In genomic region chr10:106925187-106925586, GRCh38 we compare ENCODE assay signal across 20 cellular contexts.
A peak's percentile ranks its signal among the peaks of the same experiment; 100 is the strongest.
DNase-seq lines count a peak whose midpoint lies in the region; ATAC-seq and TF ChIP-seq lines count a peak whose summit lies in the region.
"Had no signal": no experiment of that assay in that cellular context is flagged by ENCODE, and none has a peak within 500 bp of the region (broad histone marks: within the 10 kb centered on the region; RNA-seq: fewer than 3 reads in every experiment).

No MANE protein-coding gene starts in this region.

- TF ChIP-seq CTCF in GM23338 (conservative IDR thresholded peaks at IDR 0.05; ENCODE audit: low read depth in 2 of 2) (no peak), SK-N-SH (IDR thresholded peaks at IDR 0.05) (no peak)

- H3K9ac ChIP-seq in SK-N-SH (no peak overlapping the region), neuronal stem cell (ENCODE audit: low read depth, low read length, poor library complexity) (peak overlapping the region; percentile 22)
- H3K9ac ChIP-seq: BLaER1 had no signal

- no peak overlapping the region for H3K27ac ChIP-seq in GM23338 (ENCODE audit: low read depth)
- H3K27ac ChIP-seq in SK-N-SH (ENCODE audit: low read depth in 2 of 2, low read length in 1 of 2) = no peak overlapping the region; a peak in 1 of 4 replicates
- peak overlapping the region; percentile 59 for H3K27ac ChIP-seq in ectodermal cell (ENCODE audit: insufficient read depth, low read depth, low read length, poor library complexity, severe bottlenecking)
- H3K27ac ChIP-seq in neuronal stem cell (replicated peaks; ENCODE audit: low read length) = no peak overlapping the region
- H3K27ac ChIP-seq in substantia nigra (ENCODE audit: low read depth, low read length, poor library complexity, severe bottlenecking) = no peak overlapping the region
- H3K27ac ChIP-seq: BLaER1, HL-60 had no signal

- POLR2A ChIA-PET in SK-N-SH (lab: Yijun Ruan, JAX) = no interaction called here

- no peak overlapping the region for H2BK5ac ChIP-seq in neuronal stem cell (ENCODE audit: low read length)

- H2BK15ac ChIP-seq in neuronal stem cell (ENCODE audit: low read length) = no peak overlapping the region

- H3K4me1 ChIP-seq in GM23338 (ENCODE audit: insufficient read depth) (peaks cover 13% of the 10 kb centered on the region), SK-N-SH (ENCODE audit: control insufficient read depth in 1 of 2, insufficient read depth in 2 of 2, low read depth in 1 of 2, low read length in 1 of 2) (peaks cover 0 to 12% of the 10 kb centered on the region in 2 experiments; a peak in 2 of 4 replicates), ectodermal cell (ENCODE audit: control insufficient read depth, insufficient read depth, low read length) (peaks cover 21% of the 10 kb centered on the region), neuronal stem cell (ENCODE audit: control insufficient read depth in 2 of 2, insufficient read depth in 1 of 2, low read depth in 1 of 2, low read length in 2 of 2) (peaks cover 0 to 11% of the 10 kb centered on the region in 2 donors)

- H3K4ac ChIP-seq in neuronal stem cell (ENCODE audit: low read length) = no peak overlapping the region

- no peaks in the 10 kb centered on the region; the same call in none of the 2 replicates for H4K20me1 ChIP-seq in GM23338 (replicated peaks; ENCODE audit: insufficient read depth)
- H4K20me1 ChIP-seq in SK-N-SH (ENCODE audit: insufficient read depth) = no peaks in the 10 kb centered on the region
- H4K20me1 ChIP-seq: BLaER1 had no signal

- no peaks in the 10 kb centered on the region for H3K9me3 Mint-ChIP-seq in GM23338

- no peak overlapping the region for H2AK5ac ChIP-seq in neuronal stem cell (ENCODE audit: low read depth, low read length)

- H3K14ac ChIP-seq in neuronal stem cell (ENCODE audit: low read length) = no peak overlapping the region

- 0 out of 2 replicates have a peak, but pooled peaks have one; percentile 1 for TF ChIP-seq RAD21 in SK-N-SH (IDR thresholded peaks at IDR 0.05; ENCODE audit: low read length)

- peaks cover 18% of the 10 kb centered on the region for H3K27me3 Mint-ChIP-seq in GM23338 (ENCODE audit: insufficient read depth, low read depth, poor library complexity)
- H3K27me3 Mint-ChIP-seq: CD4-positive, CD25-positive, alpha-beta regulatory T cell had no signal

- no peak overlapping the region for H4K91ac ChIP-seq in neuronal stem cell (ENCODE audit: low read depth, low read length, poor library complexity)

- TF ChIP-seq EP300 in SK-N-SH (IDR thresholded peaks at IDR 0.05; ENCODE audit: borderline replicate concordance in 1 of 2, low read depth in 1 of 2, low read length in 1 of 2) = no peak

- H3K79me2 ChIP-seq in GM23338 (replicated peaks; ENCODE audit: insufficient read depth) (no peaks in the 10 kb centered on the region), SK-N-SH (ENCODE audit: insufficient read depth) (no peaks in the 10 kb centered on the region)

- H3K4me1 Mint-ChIP-seq in GM23338 = peaks cover 24% of the 10 kb centered on the region
- H3K4me1 Mint-ChIP-seq: CD4-positive, CD25-positive, alpha-beta regulatory T cell had no signal

- H3K23ac ChIP-seq in neuronal stem cell (ENCODE audit: low read depth, low read length, poor library complexity) = no peak overlapping the region

- H3K9me2 ChIP-seq in GM23338 (ENCODE audit: insufficient read depth) (no peaks in the 10 kb centered on the region), SK-N-SH (no peaks in the 10 kb centered on the region)

- DNase-seq in GM23338 (ENCODE audit: low spot score) = peak; percentile 12
- no peak for DNase-seq in SK-N-SH
- DNase-seq in neuronal stem cell (ENCODE audit: low spot score) = no peak
- no peak for DNase-seq in substantia nigra (lab: John Stamatoyannopoulos, UW)
- no peak for DNase-seq in NCI-H2029 (lab: John Stamatoyannopoulos, UW)
- DNase-seq: CD4-positive, CD25-positive, alpha-beta regulatory T cell; DMS153; DND-41; NCI-H1048; NCI-H1417; NCI-H1694 treated with DMSO at 0.1 percent for 48 hours; NCI-H2081 treated with DMSO at 0.1 percent for 48 hours; NCI-H2171; NCI-H226; NCI-H510A; NCI-H69 had no signal

- H2AFZ ChIP-seq in GM23338 (no peak overlapping the region), SK-N-SH (ENCODE audit: low read depth) (no peak overlapping the region), neuronal stem cell (ENCODE audit: low read length) (no peak overlapping the region)

- H3K79me1 ChIP-seq in neuronal stem cell (ENCODE audit: low read depth, low read length) = no peaks in the 10 kb centered on the region

- H3K4me3 ChIP-seq in GM23338 (no peak overlapping the region), SK-N-SH (ENCODE audit: low read depth in 2 of 2, low read length in 1 of 2) (no peak overlapping the region), ectodermal cell (ENCODE audit: insufficient read depth, low read depth, low read length) (no peak overlapping the region), neuronal stem cell (ENCODE audit: low read length in 2 of 2) (no peak overlapping the region)
- H3K4me3 ChIP-seq: BLaER1 had no signal

- CTCF ChIA-PET in SK-N-SH (lab: Yijun Ruan, JAX) = interaction anchor here (1.7 kb wide), 1 partner anchor 220 kb away, joined by 5 read pairs; no protein-coding TSS in a partner anchor

- no peak overlapping the region for H3K18ac ChIP-seq in neuronal stem cell (ENCODE audit: low read length)

- H3F3A ChIP-seq in GM23338 (replicated peaks; ENCODE audit: low read depth) (no peaks in the 10 kb centered on the region), SK-N-SH (replicated peaks; ENCODE audit: insufficient read depth) (no peaks in the 10 kb centered on the region)

- H4K8ac ChIP-seq in neuronal stem cell (ENCODE audit: low read depth, low read length) = no peak overlapping the region

- no peaks in the 10 kb centered on the region for H3K36me3 Mint-ChIP-seq in GM23338 (ENCODE audit: low read depth)
- H3K36me3 Mint-ChIP-seq: CD4-positive, CD25-positive, alpha-beta regulatory T cell had no signal

- H3K4me3 Mint-ChIP-seq in GM23338 = no peak overlapping the region
- H3K4me3 Mint-ChIP-seq: CD4-positive, CD25-positive, alpha-beta regulatory T cell had no signal

- no peak overlapping the region for H2BK120ac ChIP-seq in neuronal stem cell (ENCODE audit: low read depth, low read length)

- no peaks in the 10 kb centered on the region for H3K9me3 ChIP-seq in SK-N-SH
- no peaks in the 10 kb centered on the region for H3K9me3 ChIP-seq in ectodermal cell (ENCODE audit: control insufficient read depth, low read length)
- no peaks in the 10 kb centered on the region for H3K9me3 ChIP-seq in neuronal stem cell (replicated peaks in 1 of 2; ENCODE audit: control insufficient read depth in 2 of 2, insufficient read depth in 1 of 2, low read depth in 1 of 2, low read length in 2 of 2)

- H3K36me3 ChIP-seq in GM23338 (ENCODE audit: insufficient read depth) = no peaks in the 10 kb centered on the region
- no peaks in the 10 kb centered on the region for H3K36me3 ChIP-seq in SK-N-SH (replicated peaks in 1 of 2; ENCODE audit: control insufficient read depth in 1 of 2, insufficient read depth in 2 of 2, low read length in 1 of 2)
- no peaks in the 10 kb centered on the region for H3K36me3 ChIP-seq in ectodermal cell (ENCODE audit: control insufficient read depth, insufficient read depth, low read length)
- no peaks in the 10 kb centered on the region for H3K36me3 ChIP-seq in neuronal stem cell (replicated peaks in 1 of 2; ENCODE audit: control insufficient read depth in 2 of 2, insufficient read depth in 2 of 2, low read length in 2 of 2)
- H3K36me3 ChIP-seq: BLaER1 had no signal

- no peak overlapping the region for H3K4me2 ChIP-seq in GM23338
- H3K4me2 ChIP-seq in SK-N-SH = no peak overlapping the region
- no peak overlapping the region for H3K4me2 ChIP-seq in neuronal stem cell (ENCODE audit: insufficient read depth, low read length, poor library complexity, severe bottlenecking)
- H3K4me2 ChIP-seq: BLaER1 had no signal

- ATAC-seq in GM23338 (peak; percentile 39), HG02870 (IDR thresholded peaks at IDR 0.05; ENCODE audit: unreplicated experiment) (no peak)

- H3K27me3 ChIP-seq in GM23338 (ENCODE audit: insufficient read depth) = peaks cover 5% of the 10 kb centered on the region
- H3K27me3 ChIP-seq in SK-N-SH (ENCODE audit: insufficient read depth) = no peaks in the 10 kb centered on the region
- H3K27me3 ChIP-seq in ectodermal cell (ENCODE audit: control insufficient read depth, insufficient read depth, low read length, poor library complexity, severe bottlenecking) = no peaks in the 10 kb centered on the region
- H3K27me3 ChIP-seq in neuronal stem cell (ENCODE audit: control insufficient read depth in 3 of 3, insufficient read depth in 3 of 3, low read depth in 1 of 3, low read length in 3 of 3) = no peaks in the 10 kb centered on the region
- H3K27me3 ChIP-seq: BLaER1 had no signal

- H3K27ac Mint-ChIP-seq in GM23338 = no peak overlapping the region
- H3K27ac Mint-ChIP-seq: CD4-positive, CD25-positive, alpha-beta regulatory T cell had no signal

- H2BK12ac ChIP-seq in neuronal stem cell (ENCODE audit: low read length) = no peak overlapping the region

TF ChIP-seq in GM23338, 12 proteins besides CTCF, POLR2A, EP300 and RAD21 (continues in another document):
- no peak for TF ChIP-seq POLR2AphosphoS5 (IDR thresholded peaks at IDR 0.05; ENCODE audit: low read depth)

TF ChIP-seq in SK-N-SH, 30 proteins besides CTCF, POLR2A, EP300 and RAD21:
- TF ChIP-seq SIN3A (IDR thresholded peaks at IDR 0.05; ENCODE audit: borderline replicate concordance, low read depth, low read length) = no peak
- no peak for TF ChIP-seq RCOR1 (IDR thresholded peaks at IDR 0.05; ENCODE audit: low read length)
- TF ChIP-seq PBX3 (IDR thresholded peaks at IDR 0.05) = no peak
- no peak for TF ChIP-seq MEF2A (IDR thresholded peaks at IDR 0.05; ENCODE audit: borderline replicate concordance, low read depth)
- no peak for TF ChIP-seq TCF12 (IDR thresholded peaks at IDR 0.05)
- no peak for TF ChIP-seq RFX5 (IDR thresholded peaks at IDR 0.05; ENCODE audit: low read length)
- no peak for TF ChIP-seq MXI1 (IDR thresholded peaks at IDR 0.05; ENCODE audit: low read depth, low read length)
- no peak for TF ChIP-seq POLR2AphosphoS5 (IDR thresholded peaks at IDR 0.05; ENCODE audit: low read depth, low read length)
